Comparison of ENCODE assay signal across 2 cellular contexts in genomic region chr16:7590934-7591333, GRCh38.
A peak's percentile ranks its signal among the peaks of the same experiment; 100 is the strongest.
TF ChIP-seq lines count a peak whose summit lies in the region.

No MANE protein-coding gene starts in this region.

TF ChIP-seq in GM23338, 12 proteins besides CTCF, POLR2A, EP300 and RAD21:
- TF ChIP-seq ZNF462 (CRISPR knock-in tag; IDR thresholded peaks at IDR 0.05), result no peak
- no peak for TF ChIP-seq JUNB (IDR thresholded peaks at IDR 0.05; ENCODE audit: unreplicated experiment)
- no peak for TF ChIP-seq NANOG (IDR thresholded peaks at IDR 0.05; ENCODE audit: borderline replicate concordance)
- TF ChIP-seq REST (IDR thresholded peaks at IDR 0.05; ENCODE audit: unreplicated experiment), result no peak
- TF ChIP-seq ETS1 (IDR thresholded peaks at IDR 0.05), result no peak
- TF ChIP-seq EZH2phosphoT487 (IDR thresholded peaks at IDR 0.05; ENCODE audit: unreplicated experiment), result no peak
- TF ChIP-seq ZNF114 (CRISPR knock-in tag; IDR thresholded peaks at IDR 0.05), result no peak
- TF ChIP-seq EZH2 (IDR thresholded peaks at IDR 0.05; ENCODE audit: low read depth, unreplicated experiment), result no peak

TF ChIP-seq in IMR-90, 13 proteins besides CTCF, POLR2A, EP300 and RAD21:
- TF ChIP-seq USF2 (IDR thresholded peaks at IDR 0.05; ENCODE audit: low read depth, low read length) (no peak), ELK1 (IDR thresholded peaks at IDR 0.05; ENCODE audit: borderline replicate concordance, low read depth, low read length) (no peak), CEBPB (IDR thresholded peaks at IDR 0.05; ENCODE audit: low read depth, low read length) (0 out of 2 replicates have a peak, but pooled peaks have one; percentile 23)
TF ChIP-seq in IMR-90: peak in this region for 1.
